28 cellular contexts compared by ENCODE assay signal in the genomic region with DNA sequence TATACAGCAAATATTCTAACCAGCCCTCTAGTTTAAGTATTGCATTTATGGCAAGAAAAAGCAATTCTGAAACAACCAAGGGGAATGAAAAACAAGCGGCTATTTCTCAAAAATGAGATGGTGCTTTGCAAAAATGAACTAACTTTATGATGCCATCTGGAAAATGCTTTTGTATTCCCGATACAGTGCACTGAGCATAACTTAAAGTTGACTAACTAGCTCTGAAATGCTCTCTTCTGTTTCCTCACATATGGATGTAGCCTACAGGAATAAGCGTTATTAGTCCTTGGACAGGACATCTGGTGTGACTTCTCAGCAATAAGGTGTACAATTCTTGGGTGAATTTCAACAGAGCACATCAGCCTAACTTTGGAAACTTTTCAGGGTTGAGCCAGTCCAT.
"Had no signal": no experiment of that assay in that cellular context is flagged by ENCODE, and none has a peak within 500 bp of the region (broad histone marks: within the 10 kb centered on the region; RNA-seq: fewer than 3 reads in every experiment).

No MANE protein-coding gene starts in this region.

- H3K27me3 ChIP-seq: adrenal gland, Peyer's patch, SJSA1 had no signal

- H3K36me3 Mint-ChIP-seq: activated naive CD4-positive, alpha-beta T cell treated with anti-CD3 and anti-CD28 coated beads, Interleukin-2, amount 50 U/mL, for 72 hours; brain; T-cell had no signal

- DNase-seq: activated CD4-positive, alpha-beta T cell treated with anti-CD3 and anti-CD28 coated beads, Interleukin-2, amount 10 ng/mL, durations not matched to agents 7 days and 5 days; activated CD4-positive, alpha-beta T cell treated with anti-CD3 and anti-CD28 coated beads, Interleukin-2, amount 50 U/mL, for 48 hours; activated CD8-positive, alpha-beta T cell treated with anti-CD3 and anti-CD28 coated beads, Interleukin-2, amount 10 ng/mL, durations not matched to agents 7 days and 5 days; activated gamma-delta T cell treated with Interleukin-2 at 50 U/mL for 16 hours; activated naive CD4-positive, alpha-beta T cell treated with anti-CD3 and anti-CD28 coated beads for 36 hours; activated T-cell treated with anti-CD3 and anti-CD28 coated beads, Interleukin-2, amount 50 U/mL, for 24 hours; adrenal gland; central memory CD4-positive, alpha-beta T cell; Karpas-422; KBM-7; NCI-H1105; NCI-H1436; NCI-H1694; NCI-H1930; NCI-H2081 treated with DMSO at 0.1 percent for 48 hours; NCI-H526 treated with DMSO at 0.1 percent for 48 hours; PC-3; Peyer's patch; RPMI8226; SHP77 treated with DMSO at 0.1 percent for 48 hours; SK-N-SH; T-cell; T1000 had no signal

- H3K4me1 Mint-ChIP-seq: activated CD4-positive, alpha-beta T cell treated with anti-CD3 and anti-CD28 coated beads, Interleukin-2, amount 10 ng/mL, durations not matched to agents 7 days and 5 days; T-cell had no signal

- H3K27me3 Mint-ChIP-seq: activated CD4-positive, alpha-beta T cell treated with anti-CD3 and anti-CD28 coated beads, Interleukin-2, amount 10 ng/mL, durations not matched to agents 7 days and 5 days; activated T-cell treated with anti-CD3 and anti-CD28 coated beads, Interleukin-2, amount 50 U/mL, for 24 hours had no signal

- H3K4me1 ChIP-seq: Peyer's patch had no signal

- H3K27ac ChIP-seq: adrenal gland, Peyer's patch, SJSA1 had no signal

- H3K4me2 ChIP-seq: SK-N-SH had no signal

- H3K9ac ChIP-seq: SK-N-SH had no signal

- H3K4me3 Mint-ChIP-seq: activated CD4-positive, alpha-beta T cell treated with anti-CD3 and anti-CD28 coated beads, Interleukin-2, amount 10 ng/mL, durations not matched to agents 7 days and 5 days; activated CD8-positive, alpha-beta T cell treated with anti-CD3 and anti-CD28 coated beads, Interleukin-2, amount 10 ng/mL, durations not matched to agents 7 days and 5 days; activated naive CD4-positive, alpha-beta T cell treated with anti-CD3 and anti-CD28 coated beads for 36 hours; activated T-cell treated with anti-CD3 and anti-CD28 coated beads, Interleukin-2, amount 50 U/mL, for 24 hours; brain; T-cell had no signal

- H3K36me3 ChIP-seq: adrenal gland, Peyer's patch, SJSA1 had no signal

- H3K9me3 ChIP-seq: adrenal gland, Peyer's patch, SJSA1, SK-N-SH had no signal

- H3K9me3 Mint-ChIP-seq: activated CD4-positive, alpha-beta T cell treated with anti-CD3 and anti-CD28 coated beads, Interleukin-2, amount 10 ng/mL, durations not matched to agents 7 days and 5 days; activated naive CD4-positive, alpha-beta T cell treated with anti-CD3 and anti-CD28 coated beads for 36 hours; activated naive CD4-positive, alpha-beta T cell treated with anti-CD3 and anti-CD28 coated beads, Interleukin-2, amount 50 U/mL, for 72 hours; activated T-cell treated with anti-CD3 and anti-CD28 coated beads, Interleukin-2, amount 50 U/mL, for 24 hours had no signal

- H3K4me3 ChIP-seq: adrenal gland, Peyer's patch, SJSA1 had no signal

- FAIRE-seq: colon, TTC549 had no signal

- ATAC-seq: activated CD8-positive, alpha-beta T cell treated with anti-CD3 and anti-CD28 coated beads, Interleukin-2, amount 10 ng/mL, durations not matched to agents 7 days and 5 days; activated naive CD4-positive, alpha-beta T cell treated with anti-CD3 and anti-CD28 coated beads, Interleukin-2, amount 50 U/mL, for 72 hours; T-cell had no signal

- H3K27ac Mint-ChIP-seq: activated CD4-positive, alpha-beta T cell treated with anti-CD3 and anti-CD28 coated beads, Interleukin-2, amount 10 ng/mL, durations not matched to agents 7 days and 5 days; activated CD8-positive, alpha-beta T cell treated with anti-CD3 and anti-CD28 coated beads, Interleukin-2, amount 10 ng/mL, durations not matched to agents 7 days and 5 days; activated naive CD4-positive, alpha-beta T cell treated with anti-CD3 and anti-CD28 coated beads for 36 hours; activated naive CD4-positive, alpha-beta T cell treated with anti-CD3 and anti-CD28 coated beads, Interleukin-2, amount 50 U/mL, for 72 hours; activated T-cell treated with anti-CD3 and anti-CD28 coated beads, Interleukin-2, amount 50 U/mL, for 24 hours; T-cell had no signal
